Comparison of ENCODE assay signal across 22 cellular contexts in genomic region chr1:6288674-6289073, GRCh38. TPM values are rescaled to one million over a fixed set of nuclear protein-coding genes. Genes with fewer than 3 reads are reported as not detected.
DNase-seq lines count a peak whose midpoint lies in the region; ATAC-seq, FAIRE-seq and TF ChIP-seq lines count a peak whose summit lies in the region.
"Had no signal": no experiment of that assay in that cellular context is flagged by ENCODE, and none has a peak within 500 bp of the region (broad histone marks: within the 10 kb centered on the region; RNA-seq: fewer than 3 reads in every experiment).

No MANE protein-coding gene starts in this region.

- TF ChIP-seq CTCF in natural killer cell (IDR thresholded peaks at IDR 0.05), result no peak
- no peak for TF ChIP-seq CTCF in H1 (IDR thresholded peaks at IDR 0.05; ENCODE audit: control extremely low read depth in 1 of 3, insufficient read depth in 1 of 3, low read depth in 1 of 3, low read length in 3 of 3)

- H2BK12ac ChIP-seq in H1 (ENCODE audit: low read depth, low read length), result no peak overlapping the region

- no peak overlapping the region for H4K91ac ChIP-seq in H1 (replicated peaks; ENCODE audit: insufficient read length, low read length)

- H2BK5ac ChIP-seq in H1 (ENCODE audit: low read depth, low read length), result peak overlapping the region; percentile 35; the same call in 1 of the 2 replicates

- in situ Hi-C loops in KBM-7 (cut with MboI; ENCODE audit: low pct_unique_long_range_greater_than_20kb, low sequenced_read_pairs), result no loop called here

- WGBS in H1 (ENCODE audit: extremely low coverage in 1 of 2, insufficient coverage in 1 of 2, insufficient read length in 1 of 2, insufficient replicate concordance in 2 of 2, low coverage in 1 of 2, low lambda C conversion rate in 2 of 2, missing lambda C conversion rate in 1 of 2), 2 experiments, result 95% methylated on average over 11 of the region's 11 CpGs; no CpG with 5 or more reads in 1 of the 2 experiments

- no peaks in the 10 kb centered on the region for H3K23me2 ChIP-seq in H1 (ENCODE audit: low read depth, low read length)

- H3K9ac ChIP-seq in H1 (replicated peaks in 1 of 4; ENCODE audit: extremely low read depth in 1 of 4, low read depth in 3 of 4, low read length in 3 of 4), result no peak overlapping the region

- no peak overlapping the region for H3K27ac ChIP-seq in H1 (ENCODE audit: low read depth, low read length)
- H3K27ac ChIP-seq: C4-2B, HL-60, SJCRH30 had no signal

- H3K36me3 ChIP-seq in H1 (ENCODE audit: control insufficient read depth in 2 of 4, insufficient read depth in 4 of 4, low read length in 3 of 4) (peaks cover 0 to 4% (median 1%) of the 10 kb centered on the region in 4 experiments; a peak in 3 of 8 replicates), MG63 (no peaks in the 10 kb centered on the region; the same call in 1 of the 2 replicates)

- no peak for FAIRE-seq in H1 (lab: Jason Lieb, UNC)

- H3K27ac Mint-ChIP-seq in natural killer cell, result peak overlapping the region; percentile 79 to 81
- H3K27ac Mint-ChIP-seq in natural killer cell treated with Interleukin-12 subunit alpha and Interleukin-12 subunit beta and Interleukin-15 and Interleukin-18, amount 100 ng/mL, for 72 hours, result peak overlapping the region in 1 of 2 donors; percentile 32
- H3K27ac Mint-ChIP-seq: HFFc6 had no signal

- H3K23ac ChIP-seq in H1 (ENCODE audit: insufficient read length), result no peak overlapping the region

- no peaks in the 10 kb centered on the region for H3K9me3 Mint-ChIP-seq in natural killer cell
- H3K9me3 Mint-ChIP-seq in natural killer cell treated with Interleukin-12 subunit alpha and Interleukin-12 subunit beta and Interleukin-15 and Interleukin-18, amount 100 ng/mL, for 72 hours, result no peaks in the 10 kb centered on the region
- H3K9me3 Mint-ChIP-seq: H9, HFFc6 had no signal

- no peak overlapping the region for H3K56ac ChIP-seq in H1 (replicated peaks; ENCODE audit: insufficient read length, low read depth, low read length)

- CTCF ChIA-PET in H1 (lab: Charles Lee; ENCODE audit: partially characterized antibody), result interaction anchor here (0.9 to 1.4 kb wide), 2 partner anchors 10 to 24 kb away, joined by 3 read pairs; no protein-coding TSS in a partner anchor

- H3K4me1 Mint-ChIP-seq in natural killer cell, result peaks cover 44 to 46% of the 10 kb centered on the region in 2 donors
- peaks cover 15 to 32% of the 10 kb centered on the region in 2 donors for H3K4me1 Mint-ChIP-seq in natural killer cell treated with Interleukin-12 subunit alpha and Interleukin-12 subunit beta and Interleukin-15 and Interleukin-18, amount 100 ng/mL, for 72 hours (ENCODE audit: low read depth in 2 of 2)
- H3K4me1 Mint-ChIP-seq: H9 had no signal

- no peaks in the 10 kb centered on the region for H3K79me1 ChIP-seq in H1 (ENCODE audit: low read depth, low read length)

- H3K4me3 ChIP-seq in H1 (ENCODE audit: extremely low read depth in 1 of 4, insufficient read depth in 2 of 4, low read depth in 3 of 4, low read length in 4 of 4), result no peak overlapping the region
- no peak overlapping the region for H3K4me3 ChIP-seq in MG63
- H3K4me3 ChIP-seq: SJCRH30 had no signal

- POLR2A ChIA-PET in H1 (lab: Charles Lee; ENCODE audit: partially characterized antibody), result no interaction called here

- H3K9me3 ChIP-seq in H1 (ENCODE audit: insufficient read depth in 2 of 2, low read depth in 1 of 2, low read length in 1 of 2) (no peaks in the 10 kb centered on the region), MG63 (no peaks in the 10 kb centered on the region)
- H3K9me3 ChIP-seq: SJCRH30 had no signal

- peak overlapping the region; percentile 40 for H3K4me3 Mint-ChIP-seq in natural killer cell
- no peak overlapping the region for H3K4me3 Mint-ChIP-seq in natural killer cell treated with Interleukin-12 subunit alpha and Interleukin-12 subunit beta and Interleukin-15 and Interleukin-18, amount 100 ng/mL, for 72 hours
- H3K4me3 Mint-ChIP-seq: H9, HFFc6 had no signal

- no peak overlapping the region for H2AFZ ChIP-seq in H1 (ENCODE audit: low read length)

- H2BK20ac ChIP-seq in H1 (ENCODE audit: low read length), result no peak overlapping the region

- H4K8ac ChIP-seq in H1 (ENCODE audit: extremely low read depth, insufficient read depth, low read length), result peak overlapping the region; percentile 11; the same call in 1 of the 2 replicates

- H2BK15ac ChIP-seq in H1 (ENCODE audit: low read length), result no peak overlapping the region

- H2BK120ac ChIP-seq in H1 (replicated peaks; ENCODE audit: low read depth, low read length), result no peak overlapping the region

- H3K14ac ChIP-seq in H1 (ENCODE audit: insufficient read length), result no peak overlapping the region

- no peak overlapping the region for H3K18ac ChIP-seq in H1 (ENCODE audit: extremely low read depth, low read length)

- no peak for DNase-seq in natural killer cell
- no peak for DNase-seq in natural killer cell treated with Interleukin-12 subunit alpha and Interleukin-12 subunit beta and Interleukin-15 and Interleukin-18, amount 100 ng/mL, for 72 hours (ENCODE audit: low spot score)
- DNase-seq in H1 (ENCODE audit: low read depth in 1 of 2, low spot score in 2 of 2), result no peak
- DNase-seq in posterior vena cava (ENCODE audit: low spot score), result peak; percentile 79
- DNase-seq in SK-N-DZ (ENCODE audit: low spot score), result no peak
- no peak for DNase-seq in MG63
- no peak for DNase-seq in KBM-7
- DNase-seq: 8988T; H9; HFFc6; KG1; NCI-H146; NCI-H2029; NCI-H226; NCI-H510A treated with DMSO at 0.1 percent for 48 hours; NCI-H774; NK-92 treated with Interleukin-12 subunit alpha and Interleukin-12 subunit beta, amount 100 ng/mL, for 24 hours; SJCRH30 had no signal

- no peak overlapping the region for H3K4me2 ChIP-seq in H1 (ENCODE audit: insufficient read depth in 1 of 2, low read depth in 2 of 2, low read length in 2 of 2)

- intact Hi-C loops in natural killer cell (cut with micrococcal nuclease), result no loop called here
- intact Hi-C loops in posterior vena cava (cut with DNase I), result no loop called here

- H3K27me3 ChIP-seq in H1 (replicated peaks in 1 of 4; ENCODE audit: control insufficient read depth in 3 of 4, extremely low read depth in 1 of 4, insufficient read depth in 3 of 4, low read length in 3 of 4) (no peaks in the 10 kb centered on the region), MG63 (no peaks in the 10 kb centered on the region)
- H3K27me3 ChIP-seq: SJCRH30 had no signal

- no peak overlapping the region for H2AK5ac ChIP-seq in H1 (ENCODE audit: low read depth, low read length)

- H4K20me1 ChIP-seq in H1 (replicated peaks in 1 of 2; ENCODE audit: control insufficient read depth in 1 of 2, insufficient read depth in 2 of 2, low read length in 2 of 2), result peaks cover 5 to 8% of the 10 kb centered on the region in 2 experiments

- H3K36me3 Mint-ChIP-seq in natural killer cell, result no peaks in the 10 kb centered on the region
- H3K36me3 Mint-ChIP-seq in natural killer cell treated with Interleukin-12 subunit alpha and Interleukin-12 subunit beta and Interleukin-15 and Interleukin-18, amount 100 ng/mL, for 72 hours, result no peaks in the 10 kb centered on the region

- no peaks in the 10 kb centered on the region for H3K27me3 Mint-ChIP-seq in natural killer cell (ENCODE audit: low read depth in 2 of 2)
- no peaks in the 10 kb centered on the region for H3K27me3 Mint-ChIP-seq in natural killer cell treated with Interleukin-12 subunit alpha and Interleukin-12 subunit beta and Interleukin-15 and Interleukin-18, amount 100 ng/mL, for 72 hours

- H3K79me2 ChIP-seq in H1 (ENCODE audit: control insufficient read depth in 1 of 2, insufficient read depth in 2 of 2, low read length in 2 of 2), result no peaks in the 10 kb centered on the region

- no peak overlapping the region for H4K5ac ChIP-seq in H1 (ENCODE audit: insufficient read length, low read depth, low read length)

- no peak for TF ChIP-seq EP300 in H1 (IDR thresholded peaks at IDR 0.05; ENCODE audit: borderline replicate concordance in 1 of 2, low read depth in 2 of 2, low read length in 2 of 2)

- H3K4ac ChIP-seq in H1 (replicated peaks; ENCODE audit: insufficient read length, low read depth, low read length), result no peak overlapping the region

- peak in 2 of 3 donors; percentile 24 to 44 for ATAC-seq in natural killer cell
- no peak for ATAC-seq in natural killer cell treated with Interleukin-12 subunit alpha and Interleukin-12 subunit beta and Interleukin-15 and Interleukin-18, amount 100 ng/mL, for 72 hours
- ATAC-seq: Panc1 had no signal

- no peak for TF ChIP-seq POLR2A in H1 (IDR thresholded peaks at IDR 0.05; ENCODE audit: control extremely low read depth in 1 of 2, low read depth in 2 of 2, low read length in 2 of 2)

- H3K4me1 ChIP-seq in H1 (replicated peaks in 1 of 4; ENCODE audit: control insufficient read depth in 3 of 4, insufficient read depth in 4 of 4, low read length in 3 of 4), result no peaks in the 10 kb centered on the region

- TF ChIP-seq RAD21 in H1 (IDR thresholded peaks at IDR 0.05 in 1 of 2, conservative IDR thresholded peaks at IDR 0.05 in 1 of 2; ENCODE audit: low read depth in 2 of 2, low read length in 2 of 2), result no peak

RNA-seq across cellular contexts. Expression of gene GPR153, which starts 27.8 kb away (rescaled TPM):
- total RNA-seq in natural killer cell (1 to 10 TPM; 8.5 to 9.7 (median 8.7) TPM), posterior vena cava (10 to 100 TPM in 1 of 2 donors, 1 to 10 TPM in 1; 9.3 to 11.8 TPM)
- 1 to 10 TPM; 4.6 to 5.6 TPM for total RNA-seq in natural killer cell treated with Interleukin-12 subunit alpha and Interleukin-12 subunit beta and Interleukin-15 and Interleukin-18, amount 100 ng/mL, for 72 hours
- 5.7 and 6.1 TPM in 2 replicates for total RNA-seq in H1 (2021; fragmentation: NEBNext Ultra II Directional; extraction: Animal tissue kit (Norgen Biotek cat#: 25700))
- polyA plus RNA-seq in H1 (2011; rRNA removed), result 8.1 and 15.6 TPM in 2 replicates
- 8.1 TPM for polyA plus RNA-seq in H1 (2011; cell fraction: cytosol; rRNA removed)
- polyA plus RNA-seq in H1 (2011; cell fraction: nucleus; rRNA removed), result 16.5 TPM
- 4.3 to 8.8 TPM (median 7.7 TPM) in 4 replicates for polyA plus RNA-seq in H1 (2012, experiment 1 of 2)
- 6.5 TPM for polyA plus RNA-seq in H1 (2012, experiment 2 of 2)
- polyA plus RNA-seq in H1 (2013, experiment 1 of 2), result 4.3 TPM
- polyA plus RNA-seq in H1 (2013, experiment 2 of 2), result 3.9 TPM
- 5.0 and 7.9 TPM in 2 replicates for polyA minus RNA-seq in H1 (2011; rRNA and poly(A)+ RNA removed)
- polyA minus RNA-seq in H1 (2011; cell fraction: cytosol; rRNA and poly(A)+ RNA removed), result 8.3 TPM
- polyA minus RNA-seq in H1 (2011; cell fraction: nucleus; rRNA and poly(A)+ RNA removed), result 9.7 TPM
- polyA plus RNA-seq in SK-N-DZ (2014; cell fraction: cytosol; rRNA removed), result 5.6 and 7.6 TPM in 2 replicates
- polyA plus RNA-seq in SK-N-DZ (2014; cell fraction: nucleus; rRNA removed), result 5.1 and 7.4 TPM in 2 replicates
- 5.0 and 6.3 TPM in 2 replicates for total RNA-seq in MG63 (2014; rRNA removed; shearing (Covaris generic); ENCODE audit: low replicate concordance)

RNA-seq across cellular contexts. Expression of gene HES3, which starts 44.7 kb away (rescaled TPM):
- total RNA-seq in natural killer cell, result not detected
- total RNA-seq in natural killer cell treated with Interleukin-12 subunit alpha and Interleukin-12 subunit beta and Interleukin-15 and Interleukin-18, amount 100 ng/mL, for 72 hours, result not detected
- total RNA-seq in H1 (2021; fragmentation: NEBNext Ultra II Directional; extraction: Animal tissue kit (Norgen Biotek cat#: 25700)), result 54.3 and 67.9 TPM in 2 replicates
- polyA plus RNA-seq in H1 (2011; rRNA removed), result 38.8 and 105 TPM in 2 replicates
- polyA plus RNA-seq in H1 (2011; cell fraction: cytosol; rRNA removed), result 39.6 TPM
- 96.6 TPM for polyA plus RNA-seq in H1 (2011; cell fraction: nucleus; rRNA removed)
- polyA plus RNA-seq in H1 (2012, experiment 1 of 2), result 54.8 to 62.4 TPM (median 58.8 TPM) in 4 replicates
- polyA plus RNA-seq in H1 (2012, experiment 2 of 2), result 66.2 TPM
- polyA plus RNA-seq in H1 (2013, experiment 1 of 2), result 28.3 TPM
- polyA plus RNA-seq in H1 (2013, experiment 2 of 2), result 27.2 TPM
- polyA minus RNA-seq in H1 (2011; rRNA and poly(A)+ RNA removed), result 4.3 and 6.6 TPM in 2 replicates
- polyA minus RNA-seq in H1 (2011; cell fraction: cytosol; rRNA and poly(A)+ RNA removed), result 51.3 TPM
- 55.7 TPM for polyA minus RNA-seq in H1 (2011; cell fraction: nucleus; rRNA and poly(A)+ RNA removed)
- not detected for total RNA-seq in posterior vena cava
- not detected in 2 replicates for polyA plus RNA-seq in SK-N-DZ (2014; cell fraction: cytosol; rRNA removed)
- 0.30 TPM in 1 of 2 replicates, not detected in the other for polyA plus RNA-seq in SK-N-DZ (2014; cell fraction: nucleus; rRNA removed)
- not detected in 2 replicates for total RNA-seq in MG63 (2014; rRNA removed; shearing (Covaris generic); ENCODE audit: low replicate concordance)
- total RNA-seq: HFFc6, HT-29, SJCRH30 had no signal

RNA-seq across cellular contexts. Expression of gene ICMT, which starts 52.9 kb away (rescaled TPM):
- total RNA-seq in natural killer cell (10 to 100 TPM in 2 of 3 donors, 1 to 10 TPM in 1; 8.6 to 16.9 (median 15.6) TPM), posterior vena cava (10 to 100 TPM; 49.6 to 61.1 TPM)
- total RNA-seq in natural killer cell treated with Interleukin-12 subunit alpha and Interleukin-12 subunit beta and Interleukin-15 and Interleukin-18, amount 100 ng/mL, for 72 hours, result 10 to 100 TPM; 44.1 to 71.4 TPM
- 105 and 106 TPM in 2 replicates for total RNA-seq in H1 (2021; fragmentation: NEBNext Ultra II Directional; extraction: Animal tissue kit (Norgen Biotek cat#: 25700))
- 67.4 and 68.4 TPM in 2 replicates for polyA plus RNA-seq in H1 (2011; rRNA removed)
- polyA plus RNA-seq in H1 (2011; cell fraction: cytosol; rRNA removed), result 70.0 TPM
- 53.5 TPM for polyA plus RNA-seq in H1 (2011; cell fraction: nucleus; rRNA removed)
- 72.0 to 85.5 TPM (median 82.2 TPM) in 4 replicates for polyA plus RNA-seq in H1 (2012, experiment 1 of 2)
- polyA plus RNA-seq in H1 (2012, experiment 2 of 2), result 66.0 TPM
- polyA plus RNA-seq in H1 (2013, experiment 1 of 2), result 80.2 TPM
- polyA plus RNA-seq in H1 (2013, experiment 2 of 2), result 101 TPM
- polyA minus RNA-seq in H1 (2011; rRNA and poly(A)+ RNA removed), result 101 and 111 TPM in 2 replicates
- polyA minus RNA-seq in H1 (2011; cell fraction: cytosol; rRNA and poly(A)+ RNA removed), result 77.6 TPM
- polyA minus RNA-seq in H1 (2011; cell fraction: nucleus; rRNA and poly(A)+ RNA removed), result 47.2 TPM
- 56.5 and 61.7 TPM in 2 replicates for polyA plus RNA-seq in SK-N-DZ (2014; cell fraction: cytosol; rRNA removed)
- 21.2 and 21.5 TPM in 2 replicates for polyA plus RNA-seq in SK-N-DZ (2014; cell fraction: nucleus; rRNA removed)
- total RNA-seq in MG63 (2014; rRNA removed; shearing (Covaris generic); ENCODE audit: low replicate concordance), result 83.9 and 87.1 TPM in 2 replicates

Comparison
In these comparisons a context has a peak if more than half of its experiments do, and no peak if none do; other contexts are left out.
1. ATAC-seq: peak in natural killer cell (2 of 3); none in natural killer cell treated with Interleukin-12 subunit alpha and Interleukin-12 subunit beta and Interleukin-15 and Interleukin-18, amount 100 ng/mL, for 72 hours (0 of 2).
2. RNA of gene HES3, which starts 44.7 kb away (total RNA-seq): 54.3 to 67.9 TPM in H1; not detected in natural killer cell, not detected in natural killer cell treated with Interleukin-12 subunit alpha and Interleukin-12 subunit beta and Interleukin-15 and Interleukin-18, amount 100 ng/mL, for 72 hours, not detected in posterior vena cava and not detected in MG63; every median in the first group is over 10 times any median in the second.